Comparison of ENCODE assay signal across 1 cellular context in the genomic region with DNA sequence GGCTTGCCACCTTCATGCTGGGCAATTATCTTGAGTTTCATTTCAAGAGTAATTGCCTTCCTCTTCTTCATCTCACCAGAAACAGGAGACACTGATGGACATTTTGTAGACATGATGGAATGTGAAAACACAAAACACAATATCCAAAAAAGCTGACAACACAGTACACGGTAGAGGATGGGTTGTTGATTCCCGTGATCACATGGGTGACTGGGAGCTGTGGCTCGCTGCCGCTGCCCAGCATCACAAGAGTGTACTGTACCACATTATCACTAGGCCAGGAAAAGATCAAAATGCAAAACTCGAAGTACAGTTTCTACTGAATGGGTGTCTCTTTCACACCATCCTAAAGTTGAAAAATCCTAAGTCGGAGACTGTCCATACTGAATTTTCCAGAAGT.
TF ChIP-seq lines count a peak whose summit lies in the region.

No MANE protein-coding gene starts in this region.

TF ChIP-seq in K562, 482 proteins besides CTCF, POLR2A, EP300 and RAD21:
- peak; percentile 27 for TF ChIP-seq TAF9B (IDR thresholded peaks at IDR 0.05; ENCODE audit: partially characterized antibody)
- TF ChIP-seq POLR2AphosphoS5 (IDR thresholded peaks at IDR 0.05; ENCODE audit: control insufficient read depth, insufficient read depth, low read depth, low read length), result peak; percentile 18; the same call in 1 of the 2 replicates
- TF ChIP-seq C11orf30 (IDR thresholded peaks at IDR 0.05; ENCODE audit: low read depth), result 0 out of 2 replicates have a peak, but pooled peaks have one; percentile 27
- no peak for TF ChIP-seq ZKSCAN8 (CRISPR knock-in tag; IDR thresholded peaks at IDR 0.05)
- TF ChIP-seq ZNF316 (IDR thresholded peaks at IDR 0.05), result peak; percentile 24; the same call in 1 of the 2 replicates
